Comparison of ENCODE assay signal across 2 cellular contexts in genomic region chr17:3921853-3922319, GRCh38.
TF ChIP-seq lines count a peak whose summit lies in the region.

No MANE protein-coding gene starts in this region.

TF ChIP-seq in HEK293, 187 proteins besides CTCF, POLR2A, EP300 and RAD21:
- TF ChIP-seq ZNF623 (tag by site-specific recombination; IDR thresholded peaks at IDR 0.05) (0 out of 2 replicates have a peak, but pooled peaks have one; percentile 22), ZNF350 (tag by site-specific recombination; IDR thresholded peaks at IDR 0.05) (no peak)
TF ChIP-seq in HEK293: peak in this region for 1.

TF ChIP-seq in K562, 482 proteins besides CTCF, POLR2A, EP300 and RAD21:
- peak; percentile 60 for TF ChIP-seq RBM22 (IDR thresholded peaks at IDR 0.05; ENCODE audit: low read depth, low read length, poor library complexity, severe bottlenecking)
- no peak for TF ChIP-seq BHLHE40 (IDR thresholded peaks at IDR 0.05; ENCODE audit: low read length)
- peak; percentile 74 for TF ChIP-seq POLR2G (IDR thresholded peaks at IDR 0.05; ENCODE audit: low read depth, low read length)
- TF ChIP-seq, protein P1, sequence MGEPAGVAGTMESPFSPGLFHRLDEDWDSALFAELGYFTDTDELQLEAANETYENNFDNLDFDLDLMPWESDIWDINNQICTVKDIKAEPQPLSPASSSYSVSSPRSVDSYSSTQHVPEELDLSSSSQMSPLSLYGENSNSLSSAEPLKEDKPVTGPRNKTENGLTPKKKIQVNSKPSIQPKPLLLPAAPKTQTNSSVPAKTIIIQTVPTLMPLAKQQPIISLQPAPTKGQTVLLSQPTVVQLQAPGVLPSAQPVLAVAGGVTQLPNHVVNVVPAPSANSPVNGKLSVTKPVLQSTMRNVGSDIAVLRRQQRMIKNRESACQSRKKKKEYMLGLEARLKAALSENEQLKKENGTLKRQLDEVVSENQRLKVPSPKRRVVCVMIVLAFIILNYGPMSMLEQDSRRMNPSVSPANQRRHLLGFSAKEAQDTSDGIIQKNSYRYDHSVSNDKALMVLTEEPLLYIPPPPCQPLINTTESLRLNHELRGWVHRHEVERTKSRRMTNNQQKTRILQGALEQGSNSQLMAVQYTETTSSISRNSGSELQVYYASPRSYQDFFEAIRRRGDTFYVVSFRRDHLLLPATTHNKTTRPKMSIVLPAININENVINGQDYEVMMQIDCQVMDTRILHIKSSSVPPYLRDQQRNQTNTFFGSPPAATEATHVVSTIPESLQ (CRISPR knock-in tag; IDR thresholded peaks at IDR 0.05) = no peak
- no peak for TF ChIP-seq HMGN3 (IDR thresholded peaks at IDR 0.05; ENCODE audit: borderline replicate concordance, extremely low read depth, insufficient read length, low read depth, low read length)
- no peak for TF ChIP-seq CREB1 (IDR thresholded peaks at IDR 0.05)
- TF ChIP-seq CREB1 (CRISPR knock-in tag; IDR thresholded peaks at IDR 0.05) = no peak
- TF ChIP-seq, protein P2, sequence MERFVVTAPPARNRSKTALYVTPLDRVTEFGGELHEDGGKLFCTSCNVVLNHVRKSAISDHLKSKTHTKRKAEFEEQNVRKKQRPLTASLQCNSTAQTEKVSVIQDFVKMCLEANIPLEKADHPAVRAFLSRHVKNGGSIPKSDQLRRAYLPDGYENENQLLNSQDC (CRISPR knock-in tag; IDR thresholded peaks at IDR 0.05) = no peak
- no peak for TF ChIP-seq ZNF354B (CRISPR knock-in tag; IDR thresholded peaks at IDR 0.05)
- no peak for TF ChIP-seq ZEB2 (IDR thresholded peaks at IDR 0.05)
- TF ChIP-seq THRA (IDR thresholded peaks at IDR 0.05) = no peak
- TF ChIP-seq XRCC5 (IDR thresholded peaks at IDR 0.05; ENCODE audit: low read depth, low read length) = no peak
- no peak for TF ChIP-seq MIER1 (IDR thresholded peaks at IDR 0.05; ENCODE audit: low read depth)
